In the genomic region with DNA sequence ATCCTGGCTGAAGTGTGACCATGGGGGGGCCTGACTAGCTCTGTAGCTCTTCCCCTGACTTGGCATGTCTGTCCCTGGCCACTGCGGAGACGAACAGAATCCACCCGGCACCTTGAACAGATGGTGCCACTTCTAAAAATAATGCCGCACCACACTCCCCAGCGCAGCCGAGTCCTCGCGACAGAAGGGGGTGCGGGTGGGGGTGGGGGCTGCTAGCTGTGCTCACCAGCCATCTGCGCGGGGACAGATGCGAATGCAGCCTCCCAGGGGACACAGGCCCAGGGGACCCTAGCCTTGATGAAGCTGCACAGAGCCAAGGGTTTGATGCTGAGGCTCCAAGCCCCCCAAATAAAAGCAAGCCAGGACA, we compare ENCODE assay signal across 28 cellular contexts. TPM values are rescaled to one million over a fixed set of nuclear protein-coding genes. Genes with fewer than 3 reads are reported as not detected.
A peak's percentile ranks its signal among the peaks of the same experiment; 100 is the strongest.
DNase-seq lines count a peak whose midpoint lies in the region; ATAC-seq and TF ChIP-seq lines count a peak whose summit lies in the region.
"Had no signal": no experiment of that assay in that cellular context is flagged by ENCODE, and none has a peak within 500 bp of the region (broad histone marks: within the 10 kb centered on the region; RNA-seq: fewer than 3 reads in every experiment).

No MANE protein-coding gene starts in this region.

- H3K27ac ChIP-seq in right cardiac atrium (ENCODE audit: low read length) = no peak overlapping the region
- H3K27ac ChIP-seq in dorsolateral prefrontal cortex = peak overlapping the region in 46 of 59 donors; percentile 24 to 91 (median 64)
- H3K27ac ChIP-seq: heart left ventricle, prostate gland, sigmoid colon, tibial artery, vagina had no signal

- DNase-seq in Right ventricle myocardium inferior (ENCODE audit: missing footprints) (peak; percentile 44), right cardiac atrium (no peak), NCI-H82 (lab: John Stamatoyannopoulos, UW) (peak; percentile 96), dorsolateral prefrontal cortex (peak; percentile 33 to 89 (median 72)), superior temporal gyrus (ENCODE audit: extremely low spot score) (peak; percentile 35), HuH-7 (ENCODE audit: low spot score) (no peak), lower leg skin (ENCODE audit: low spot score in 2 of 2) (no peak)
- DNase-seq: activated CD8-positive, alpha-beta memory T cell treated with anti-CD3 and anti-CD28 coated beads for 24 hours; activated effector memory CD4-positive, alpha-beta T cell treated with Interleukin-2 at 50 U/mL for 16 hours; Calu3; CD4-positive, CD25-positive, alpha-beta regulatory T cell; erythroblast; GOT3; heart left ventricle; naive B cell; NCI-H1105; NCI-H2081; sigmoid colon; stimulated activated CD4-positive, alpha-beta T cell treated with anti-CD3 and anti-CD28 coated beads, Interleukin-4, amount 100 ng/mL, for 1 hour; tibial artery had no signal

- H3K4me1 ChIP-seq in right cardiac atrium (ENCODE audit: control insufficient read depth, insufficient read depth, low read length) = no peaks in the 10 kb centered on the region
- H3K4me1 ChIP-seq: heart left ventricle, prostate gland, sigmoid colon, tibial artery, vagina had no signal

- ATAC-seq in Right ventricle myocardium inferior = no peak
- no peak for ATAC-seq in right cardiac atrium
- no peak for ATAC-seq in HG03439 (IDR thresholded peaks at IDR 0.05; ENCODE audit: unreplicated experiment)
- ATAC-seq: activated naive CD4-positive, alpha-beta T cell treated with anti-CD3 and anti-CD28 coated beads, Interleukin-2, amount 50 U/mL, for 72 hours; heart left ventricle had no signal

- intact Hi-C loops in Right ventricle myocardium inferior (cut with DNase I) (no loop called here), right cardiac atrium (cut with DNase I) (no loop called here), dorsolateral prefrontal cortex (cut with DNase I) (no loop called here), lower leg skin (cut with DNase I; ENCODE audit: low total_unique reads) (no loop called here)

- H3K4me3 ChIP-seq in right cardiac atrium (ENCODE audit: low read length) = no peak overlapping the region
- H3K4me3 ChIP-seq in dorsolateral prefrontal cortex = no peak overlapping the region
- no peak overlapping the region for H3K4me3 ChIP-seq in lower leg skin (ENCODE audit: low read depth, poor library complexity, severe bottlenecking)
- H3K4me3 ChIP-seq: heart left ventricle, prostate gland, sigmoid colon, tibial artery, vagina had no signal

- no peak for TF ChIP-seq POLR2A in lower leg skin (IDR thresholded peaks at IDR 0.05)

- TF ChIP-seq CTCF in dorsolateral prefrontal cortex (IDR thresholded peaks at IDR 0.05 in 54 of 56, conservative IDR thresholded peaks at IDR 0.05 in 2 of 56; ENCODE audit: low read depth in 1 of 56, partially characterized antibody in 56 of 56) (no peak), lower leg skin (IDR thresholded peaks at IDR 0.05) (no peak)

- WGBS in right cardiac atrium = 68% methylated on average over 12 of the region's 12 CpGs
- 76 to 80% methylated on average over 12 of the region's 12 CpGs for WGBS in lower leg skin, 2 donors

- no peaks in the 10 kb centered on the region for H3K27me3 ChIP-seq in right cardiac atrium (ENCODE audit: control insufficient read depth, insufficient read depth)
- H3K27me3 ChIP-seq in dorsolateral prefrontal cortex = no peaks in the 10 kb centered on the region
- H3K27me3 ChIP-seq: vagina had no signal

- H3K9me3 ChIP-seq in right cardiac atrium (ENCODE audit: control insufficient read depth, low read length) = no peaks in the 10 kb centered on the region
- H3K9me3 ChIP-seq: heart left ventricle, prostate gland, sigmoid colon, tibial artery, vagina had no signal

RNA-seq across cellular contexts. Expression of a gene that starts 41.3 kb away (rescaled TPM):
- total RNA-seq in Right ventricle myocardium inferior (0.14 TPM), right cardiac atrium (under 1 TPM; 0.14 to 0.24 (median 0.17) TPM), dorsolateral prefrontal cortex (100 to 1,000 TPM in 119 of 120 experiments, 10 to 100 TPM in 1; 87.6 to 447 (median 301) TPM), lower leg skin (under 1 TPM in 3 of 4 donors, not detected in 1; 0.12 to 0.45 (median 0.19) TPM)
- polyA plus RNA-seq in right cardiac atrium = 0.36 TPM
- total RNA-seq: activated naive CD4-positive, alpha-beta T cell treated with anti-CD3 and anti-CD28 coated beads, Interleukin-2, amount 50 U/mL, for 72 hours; bronchial epithelial cell; Calu3; CD4-positive, CD25-positive, alpha-beta regulatory T cell; HT-29; NCI-H460 had no signal
- polyA plus RNA-seq: keratinocyte had no signal

Comparison
In these comparisons a context has a peak if more than half of its experiments do, and no peak if none do; other contexts are left out.
1. DNase-seq: peak in Right ventricle myocardium inferior (single experiment), NCI-H82 (single experiment), dorsolateral prefrontal cortex (10 of 10) and superior temporal gyrus (single experiment); none in right cardiac atrium (0 of 3), HuH-7 (single experiment) and lower leg skin (0 of 2).
2. RNA of a gene that starts 41.3 kb away (total RNA-seq): 87.6 to 447 TPM in dorsolateral prefrontal cortex; 0.14 to 0.24 TPM in right cardiac atrium, 0.12 to 0.45 TPM in lower leg skin and 0.14 TPM in Right ventricle myocardium inferior (single experiment); every median in the first group is over 10 times any median in the second.